8 cellular contexts compared by ENCODE assay signal in the genomic region with DNA sequence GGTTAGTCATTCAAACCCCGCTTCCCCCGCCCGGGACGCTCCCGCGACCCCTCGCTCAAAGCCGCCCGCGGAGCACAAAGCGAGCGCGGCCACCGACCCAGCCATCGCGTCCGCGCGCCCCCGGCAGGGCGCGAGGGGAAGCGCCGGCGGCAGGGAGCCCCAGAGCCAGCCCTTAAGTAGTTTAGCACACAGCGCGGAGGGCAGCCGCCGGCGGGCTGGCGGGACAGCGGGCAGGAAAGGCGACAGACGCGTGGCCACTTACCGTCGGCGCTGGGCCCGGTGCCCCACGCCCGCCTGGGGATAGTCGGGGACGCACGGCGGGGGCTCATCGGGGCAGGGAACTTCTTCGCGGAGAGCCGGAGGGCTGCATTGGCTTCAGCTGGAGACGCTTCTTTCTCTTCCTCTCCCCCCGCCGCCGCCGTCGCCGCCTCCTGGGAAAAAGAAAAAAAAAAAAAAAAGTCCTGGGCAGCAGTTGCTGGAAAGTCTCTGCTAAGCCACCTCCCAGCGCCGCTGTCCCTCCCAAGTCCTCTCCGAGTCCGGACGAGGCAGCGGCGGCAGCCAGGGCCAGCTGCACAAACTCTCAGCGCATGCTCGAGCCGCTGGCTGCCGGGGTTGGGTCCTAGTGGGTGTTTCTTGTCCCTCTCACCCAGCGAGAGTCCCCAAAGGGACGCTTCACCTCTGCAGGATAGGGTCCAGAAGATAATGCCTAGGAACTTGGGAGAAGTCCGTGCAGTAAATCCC. TPM values are rescaled to one million over a fixed set of nuclear protein-coding genes. Genes with fewer than 3 reads are reported as not detected.
DNase-seq lines count a peak whose midpoint lies in the region; ATAC-seq and TF ChIP-seq lines count a peak whose summit lies in the region.

Gene TSPAN12, minus strand, starts transcription at position 587 of the 741 bp plus-strand sequence. CDS start 1,381 bp downstream, outside the sequence.

- H3K4me1 Mint-ChIP-seq in WTC11: peaks cover 23% of the 10 kb centered on the region

- no peaks in the 10 kb centered on the region for H3K9me3 Mint-ChIP-seq in WTC11

- H3K27me3 Mint-ChIP-seq in WTC11 (ENCODE audit: low read depth): peaks cover 3% of the 10 kb centered on the region; the same call in 1 of the 2 replicates

- TF ChIP-seq POLR2A in spleen (IDR thresholded peaks at IDR 0.05): no peak

- no peaks in the 10 kb centered on the region for H3K27me3 ChIP-seq in kidney epithelial cell (ENCODE audit: control insufficient read depth, insufficient read depth, low read length)
- H3K27me3 ChIP-seq in spleen (replicated peaks in 1 of 7): peaks cover 0 to 67% (median 17%) of the 10 kb centered on the region in 7 donors

- no peaks in the 10 kb centered on the region for H3K9me3 ChIP-seq in spleen

- H3K36me3 Mint-ChIP-seq in WTC11: peaks cover 3% of the 10 kb centered on the region

- peak; percentile 71 for ATAC-seq in GM18868 (IDR thresholded peaks at IDR 0.05; ENCODE audit: unreplicated experiment)
- peak; percentile 55 for ATAC-seq in HG03060 (IDR thresholded peaks at IDR 0.05; ENCODE audit: low read depth, unreplicated experiment)
- peak; percentile 85 for ATAC-seq in WTC11

- DNase-seq in AG08395 (ENCODE audit: low spot score): peak; percentile 81
- peak; percentile 36 for DNase-seq in NCI-H2081 treated with DMSO at 0.1 percent for 48 hours (lab: John Stamatoyannopoulos, UW)
- DNase-seq in WTC11 (ENCODE audit: low spot score): peak; percentile 83
- no peak for DNase-seq in kidney epithelial cell (ENCODE audit: low read depth)
- peak; percentile 90 for DNase-seq in spleen

- H3K4me1 ChIP-seq in spleen: peaks cover 0 to 30% (median 16%) of the 10 kb centered on the region in 6 donors

- H3K4me3 ChIP-seq in kidney epithelial cell (ENCODE audit: low read depth, low read length): peak within 1 kb of the TSS; percentile 73
- H3K4me3 ChIP-seq in spleen: peak within 1 kb of the TSS; percentile 54 to 82 (median 58)

- H3K4me3 Mint-ChIP-seq in WTC11: peak within 1 kb of the TSS; percentile 92

- POLR2A ChIA-PET in WTC11 (lab: Charles Lee): interaction anchor here (0.7 to 1.6 kb wide), 3 partner anchors 14 to 280 kb away, joined by 3 to 5 read pairs (median 3); no protein-coding TSS in a partner anchor

- H3K27ac Mint-ChIP-seq in WTC11: peak within 1 kb of the TSS; percentile 97

- WGBS in spleen, 5 donors: 0 to 1% (median 1%) methylated on average over 54 to 70 of the region's 70 CpGs

- CTCF ChIA-PET in WTC11 (lab: Charles Lee): interaction anchor here (0.6 to 1.3 kb wide), 9 partner anchors 11 to 234 kb away, joined by 3 to 5 read pairs (median 4); no protein-coding TSS in a partner anchor

- intact Hi-C loops in spleen (cut with DNase I; ENCODE audit: low total_unique reads): loop anchor here (5.0 kb wide), 1 partner anchor 50 kb away; no protein-coding TSS in a partner anchor

- TF ChIP-seq CTCF in WTC11 (IDR thresholded peaks at IDR 0.05) (peak; percentile 35; the same call in 1 of the 2 replicates), kidney epithelial cell (IDR thresholded peaks at IDR 0.05; ENCODE audit: insufficient read depth, low read length, poor library complexity, severe bottlenecking) (peak; percentile 29), spleen (IDR thresholded peaks at IDR 0.05 in 8 of 11, conservative IDR thresholded peaks at IDR 0.05 in 3 of 11) (peak in 10 of 11 experiments; percentile 38 to 80 (median 70))

- H3K27ac ChIP-seq in cingulate gyrus (ENCODE audit: low read depth, low read length): peak within 1 kb of the TSS; percentile 60
- peak within 1 kb of the TSS; percentile 51 to 91 (median 86) for H3K27ac ChIP-seq in spleen

- H3K36me3 ChIP-seq in kidney epithelial cell (ENCODE audit: control insufficient read depth, insufficient read depth, low read length) (no peaks in the 10 kb centered on the region), spleen (no peaks in the 10 kb centered on the region)

TF ChIP-seq in WTC11, 78 proteins besides CTCF, POLR2A, EP300 and RAD21 (continues in another document):
- TF ChIP-seq, protein P1, sequence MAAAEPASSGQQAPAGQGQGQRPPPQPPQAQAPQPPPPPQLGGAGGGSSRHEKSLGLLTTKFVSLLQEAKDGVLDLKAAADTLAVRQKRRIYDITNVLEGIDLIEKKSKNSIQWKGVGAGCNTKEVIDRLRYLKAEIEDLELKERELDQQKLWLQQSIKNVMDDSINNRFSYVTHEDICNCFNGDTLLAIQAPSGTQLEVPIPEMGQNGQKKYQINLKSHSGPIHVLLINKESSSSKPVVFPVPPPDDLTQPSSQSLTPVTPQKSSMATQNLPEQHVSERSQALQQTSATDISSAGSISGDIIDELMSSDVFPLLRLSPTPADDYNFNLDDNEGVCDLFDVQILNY (CRISPR knock-in tag; IDR thresholded peaks at IDR 0.05): 0 out of 2 replicates have a peak, but pooled peaks have one; percentile 21
- TF ChIP-seq ZNF232 (CRISPR knock-in tag; IDR thresholded peaks at IDR 0.05): no peak
- TF ChIP-seq ZNF219 (CRISPR knock-in tag; IDR thresholded peaks at IDR 0.05; ENCODE audit: borderline replicate concordance): 0 out of 2 replicates have a peak, but pooled peaks have one; percentile 20
- TF ChIP-seq, protein P2, sequence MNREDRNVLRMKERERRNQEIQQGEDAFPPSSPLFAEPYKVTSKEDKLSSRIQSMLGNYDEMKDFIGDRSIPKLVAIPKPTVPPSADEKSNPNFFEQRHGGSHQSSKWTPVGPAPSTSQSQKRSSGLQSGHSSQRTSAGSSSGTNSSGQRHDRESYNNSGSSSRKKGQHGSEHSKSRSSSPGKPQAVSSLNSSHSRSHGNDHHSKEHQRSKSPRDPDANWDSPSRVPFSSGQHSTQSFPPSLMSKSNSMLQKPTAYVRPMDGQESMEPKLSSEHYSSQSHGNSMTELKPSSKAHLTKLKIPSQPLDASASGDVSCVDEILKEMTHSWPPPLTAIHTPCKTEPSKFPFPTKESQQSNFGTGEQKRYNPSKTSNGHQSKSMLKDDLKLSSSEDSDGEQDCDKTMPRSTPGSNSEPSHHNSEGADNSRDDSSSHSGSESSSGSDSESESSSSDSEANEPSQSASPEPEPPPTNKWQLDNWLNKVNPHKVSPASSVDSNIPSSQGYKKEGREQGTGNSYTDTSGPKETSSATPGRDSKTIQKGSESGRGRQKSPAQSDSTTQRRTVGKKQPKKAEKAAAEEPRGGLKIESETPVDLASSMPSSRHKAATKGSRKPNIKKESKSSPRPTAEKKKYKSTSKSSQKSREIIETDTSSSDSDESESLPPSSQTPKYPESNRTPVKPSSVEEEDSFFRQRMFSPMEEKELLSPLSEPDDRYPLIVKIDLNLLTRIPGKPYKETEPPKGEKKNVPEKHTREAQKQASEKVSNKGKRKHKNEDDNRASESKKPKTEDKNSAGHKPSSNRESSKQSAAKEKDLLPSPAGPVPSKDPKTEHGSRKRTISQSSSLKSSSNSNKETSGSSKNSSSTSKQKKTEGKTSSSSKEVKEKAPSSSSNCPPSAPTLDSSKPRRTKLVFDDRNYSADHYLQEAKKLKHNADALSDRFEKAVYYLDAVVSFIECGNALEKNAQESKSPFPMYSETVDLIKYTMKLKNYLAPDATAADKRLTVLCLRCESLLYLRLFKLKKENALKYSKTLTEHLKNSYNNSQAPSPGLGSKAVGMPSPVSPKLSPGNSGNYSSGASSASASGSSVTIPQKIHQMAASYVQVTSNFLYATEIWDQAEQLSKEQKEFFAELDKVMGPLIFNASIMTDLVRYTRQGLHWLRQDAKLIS (CRISPR knock-in tag; IDR thresholded peaks at IDR 0.05; ENCODE audit: borderline replicate concordance): no peak
- no peak for TF ChIP-seq ZNF396 (CRISPR knock-in tag; IDR thresholded peaks at IDR 0.05; ENCODE audit: borderline replicate concordance)
- no peak for TF ChIP-seq TP53 (CRISPR knock-in tag; IDR thresholded peaks at IDR 0.05)
- TF ChIP-seq SOX15 (CRISPR knock-in tag; IDR thresholded peaks at IDR 0.05): no peak
- no peak for TF ChIP-seq FOXK1 (CRISPR knock-in tag; IDR thresholded peaks at IDR 0.05)
- TF ChIP-seq JAZF1 (CRISPR knock-in tag; IDR thresholded peaks at IDR 0.05): no peak
- no peak for TF ChIP-seq NFATC4 (CRISPR knock-in tag; IDR thresholded peaks at IDR 0.05)
- TF ChIP-seq NFE2L1 (CRISPR knock-in tag; IDR thresholded peaks at IDR 0.05): peak; percentile 72; the same call in 1 of the 2 replicates
- TF ChIP-seq TCF7 (CRISPR knock-in tag; IDR thresholded peaks at IDR 0.05; ENCODE audit: low read depth): no peak
- no peak for TF ChIP-seq MLX (CRISPR knock-in tag; IDR thresholded peaks at IDR 0.05)
- peak; percentile 48; the same call in 1 of the 2 replicates for TF ChIP-seq TEAD1 (CRISPR knock-in tag; IDR thresholded peaks at IDR 0.05)
- peak; percentile 93 for TF ChIP-seq HMGXB4 (CRISPR knock-in tag; IDR thresholded peaks at IDR 0.05)

RNA-seq across cellular contexts. Expression of gene TSPAN12, which starts in this region (rescaled TPM):
- total RNA-seq in WTC11 (2021) (16.5 to 17.3 TPM (median 16.8 TPM) in 3 replicates), kidney epithelial cell (10.9 and 12.5 TPM in 2 replicates), spleen (10 to 100 TPM; 28.8 to 61.2 (median 47.7) TPM)
- polyA plus RNA-seq in spleen: 10 to 100 TPM in 1 of 3 donors, 1 to 10 TPM in 2; 4.7 to 12.8 (median 8.7) TPM
